23 cellular contexts compared by ENCODE assay signal in genomic region chr2:214395040-214395439, GRCh38. TPM values are rescaled to one million over a fixed set of nuclear protein-coding genes. Genes with fewer than 3 reads are reported as not detected.
"Had no signal": no experiment of that assay in that cellular context is flagged by ENCODE, and none has a peak within 500 bp of the region (broad histone marks: within the 10 kb centered on the region; RNA-seq: fewer than 3 reads in every experiment).

No MANE protein-coding gene starts in this region.

- H3K4me3 Mint-ChIP-seq: activated CD4-positive, alpha-beta T cell treated with anti-CD3 and anti-CD28 coated beads, Interleukin-2, amount 10 ng/mL, durations not matched to agents 24 days and 14 days; activated CD8-positive, alpha-beta T cell treated with anti-CD3 and anti-CD28 coated beads for 36 hours; activated T-cell treated with anti-CD3 and anti-CD28 coated beads, Interleukin-2, amount 50 U/mL, for 24 hours; nephron progenitor cell had no signal

- H3K27ac Mint-ChIP-seq: activated CD4-positive, alpha-beta T cell treated with anti-CD3 and anti-CD28 coated beads, Interleukin-2, amount 10 ng/mL, durations not matched to agents 24 days and 14 days; activated CD8-positive, alpha-beta T cell treated with anti-CD3 and anti-CD28 coated beads for 36 hours; activated T-cell treated with anti-CD3 and anti-CD28 coated beads, Interleukin-2, amount 50 U/mL, for 24 hours; activated T-helper 2 cell treated with anti-CD3 and anti-CD28 coated beads, Interferon-gamma antibody, Interleukin-2, Interleukin-4, amounts not matched to agents 10 μg/mL and 5 μg/mL and 100 μg/mL, durations not matched to agents 14 hours and 24 hours and 36 hours; nephron progenitor cell had no signal

- H3K27me3 Mint-ChIP-seq: activated CD4-positive, alpha-beta T cell treated with anti-CD3 and anti-CD28 coated beads, Interleukin-2, amount 10 ng/mL, durations not matched to agents 24 days and 14 days; activated CD8-positive, alpha-beta T cell treated with anti-CD3 and anti-CD28 coated beads for 36 hours; activated T-cell treated with anti-CD3 and anti-CD28 coated beads, Interleukin-2, amount 50 U/mL, for 24 hours had no signal

- H3K27ac ChIP-seq: brain microvascular endothelial cell, coronary artery, esophagus squamous epithelium, lower lobe of right lung, stomach had no signal

- DNase-seq: activated CD4-positive, alpha-beta T cell treated with anti-CD3 and anti-CD28 coated beads, Interleukin-2, amount 10 ng/mL, durations not matched to agents 24 days and 14 days; activated CD4-positive, CD25-positive, alpha-beta regulatory T cell; activated CD8-positive, alpha-beta T cell treated with anti-CD3 and anti-CD28 coated beads for 36 hours; activated naive CD4-positive, alpha-beta T cell treated with Interleukin-2 at 50 U/mL for 16 hours; activated T-cell treated with anti-CD3 and anti-CD28 coated beads, Interleukin-2, amount 50 U/mL, for 24 hours; anterior cingulate cortex; brain microvascular endothelial cell; esophagus squamous epithelium; foreskin fibroblast; left cardiac atrium; lower lobe of right lung; nephron progenitor cell; occipital lobe; posterior cingulate gyrus; stimulated activated CD4-positive, alpha-beta T cell treated with anti-CD3 and anti-CD28 coated beads, Interleukin-4, amount 100 ng/mL, for 1 hour; stomach; T-helper 1 cell; T-helper 9 cell; trophoblast cell had no signal

- H3K36me3 ChIP-seq: brain microvascular endothelial cell, esophagus squamous epithelium, lower lobe of right lung, stomach had no signal

- H3K9me3 Mint-ChIP-seq: activated CD4-positive, alpha-beta T cell treated with anti-CD3 and anti-CD28 coated beads, Interleukin-2, amount 10 ng/mL, durations not matched to agents 24 days and 14 days; activated CD8-positive, alpha-beta T cell treated with anti-CD3 and anti-CD28 coated beads for 36 hours; activated T-cell treated with anti-CD3 and anti-CD28 coated beads, Interleukin-2, amount 50 U/mL, for 24 hours; activated T-helper 2 cell treated with anti-CD3 and anti-CD28 coated beads, Interferon-gamma antibody, Interleukin-2, Interleukin-4, amounts not matched to agents 10 μg/mL and 5 μg/mL and 100 μg/mL, durations not matched to agents 14 hours and 24 hours and 36 hours; nephron progenitor cell had no signal

- H3K9me3 ChIP-seq: esophagus squamous epithelium, lower lobe of right lung, stomach had no signal

- H3K27me3 ChIP-seq: brain microvascular endothelial cell, esophagus squamous epithelium, stomach had no signal

- ATAC-seq: activated CD8-positive, alpha-beta T cell treated with anti-CD3 and anti-CD28 coated beads for 36 hours; left cardiac atrium; lower lobe of right lung had no signal

- H3K4me1 Mint-ChIP-seq: activated CD4-positive, alpha-beta T cell treated with anti-CD3 and anti-CD28 coated beads, Interleukin-2, amount 10 ng/mL, durations not matched to agents 24 days and 14 days; nephron progenitor cell had no signal

- H3K4me3 ChIP-seq: coronary artery, esophagus squamous epithelium, lower lobe of right lung, stomach had no signal

- H3K4me1 ChIP-seq: esophagus squamous epithelium, lower lobe of right lung, stomach had no signal

RNA-seq across cellular contexts. Expression of gene VWC2L, which starts 15.8 kb away (rescaled TPM):
- total RNA-seq: activated CD4-positive, alpha-beta T cell treated with anti-CD3 and anti-CD28 coated beads, Interleukin-2, amount 10 ng/mL, durations not matched to agents 24 days and 14 days; activated CD8-positive, alpha-beta T cell treated with anti-CD3 and anti-CD28 coated beads for 36 hours; activated T-helper 2 cell treated with anti-CD3 and anti-CD28 coated beads, Interferon-gamma antibody, Interleukin-2, Interleukin-4, amounts not matched to agents 10 μg/mL and 5 μg/mL and 100 μg/mL, durations not matched to agents 14 hours and 24 hours and 36 hours; esophagus squamous epithelium; glomerular endothelial cell; left cardiac atrium; lower lobe of right lung; myocyte had no signal
- polyA plus RNA-seq: stomach had no signal
